19 cellular contexts compared by ENCODE assay signal in genomic region chr13:24574847-24575246, GRCh38.
"Had no signal": no experiment of that assay in that cellular context is flagged by ENCODE, and none has a peak within 500 bp of the region (broad histone marks: within the 10 kb centered on the region; RNA-seq: fewer than 3 reads in every experiment).

No MANE protein-coding gene starts in this region.

- H3K4me1 Mint-ChIP-seq: endodermal cell; naive B cell; stimulated activated memory B cell treated with anti-CD40 and anti-IgM and Interleukin-4, amounts not matched to agents 10 μg/mL and 1 μg/mL and 100 μg/mL, for 72 hours had no signal

- H3K27ac Mint-ChIP-seq: endodermal cell; naive B cell; stimulated activated memory B cell treated with anti-CD40 and anti-IgM and Interleukin-4, amounts not matched to agents 10 μg/mL and 1 μg/mL and 100 μg/mL, for 72 hours had no signal

- DNase-seq: colonic mucosa; effector CD4-positive, alpha-beta T cell; endodermal cell; erythroblast; foreskin keratinocyte; kidney; left cardiac atrium; left ventricle myocardium inferior; mesenchymal stem cell; midbrain; naive B cell; psoas muscle; retina; right lobe of liver; stimulated activated CD4-positive, alpha-beta T cell treated with anti-CD3 and anti-CD28 coated beads, Interleukin-4, amount 100 ng/mL, for 1 hour; stimulated activated CD8-positive, alpha-beta memory T cell treated with anti-CD3 and anti-CD28 coated beads, Interleukin-4, amount 100 ng/mL, for 48 hours; trophoblast cell had no signal

- FAIRE-seq: endothelial cell of umbilical vein, kidney had no signal

- H3K4me3 Mint-ChIP-seq: endodermal cell; stimulated activated memory B cell treated with anti-CD40 and anti-IgM and Interleukin-4, amounts not matched to agents 10 μg/mL and 1 μg/mL and 100 μg/mL, for 72 hours had no signal

- ATAC-seq: foreskin keratinocyte; left cardiac atrium; psoas muscle; right lobe of liver; stimulated activated memory B cell treated with anti-CD40 and anti-IgM and Interleukin-4, amounts not matched to agents 10 μg/mL and 1 μg/mL and 100 μg/mL, for 72 hours had no signal
